In the genomic region with DNA sequence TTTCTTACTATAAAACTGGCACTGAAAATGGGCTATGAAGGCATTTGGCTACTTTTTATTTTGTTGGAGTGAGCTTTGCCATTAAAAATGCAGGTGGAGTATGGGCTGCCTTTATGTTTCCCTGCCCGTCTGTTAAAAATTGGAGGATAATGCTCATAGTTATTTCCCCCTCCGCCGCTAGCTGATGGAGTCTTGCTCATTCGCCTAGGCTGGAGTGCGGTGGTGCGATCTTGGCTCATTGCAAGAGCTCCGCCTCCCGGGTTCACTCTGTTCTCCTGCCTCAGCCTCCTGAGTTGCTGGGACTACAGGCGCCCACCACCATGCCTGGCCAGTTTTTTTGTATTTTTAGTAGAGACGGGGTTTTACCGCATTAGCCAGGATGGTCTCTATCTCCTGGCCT, we compare ENCODE assay signal across 1 cellular context.
TF ChIP-seq lines count a peak whose summit lies in the region.

No MANE protein-coding gene starts in this region.

TF ChIP-seq in GM12878, 131 proteins besides CTCF, POLR2A, EP300 and RAD21:
- TF ChIP-seq SRF (IDR thresholded peaks at IDR 0.05; ENCODE audit: low read depth in 2 of 2, low read length in 2 of 2), result no peak
- no peak for TF ChIP-seq POU2F2 (IDR thresholded peaks at IDR 0.05; ENCODE audit: borderline replicate concordance, low read depth, low read length)
